Comparison of ENCODE assay signal across 8 cellular contexts in genomic region chr12:111268738-111269572, GRCh38.
A peak's percentile ranks its signal among the peaks of the same experiment; 100 is the strongest.
DNase-seq lines count a peak whose midpoint lies in the region; ATAC-seq and TF ChIP-seq lines count a peak whose summit lies in the region.

No MANE protein-coding gene starts in this region.

- ATAC-seq in HG02973 (IDR thresholded peaks at IDR 0.05; ENCODE audit: unreplicated experiment) = no peak

- H3K27ac ChIP-seq in dorsolateral prefrontal cortex = peak overlapping the region in 2 of 59 donors; percentile 30 to 55

- H3K4me3 ChIP-seq in dorsolateral prefrontal cortex = no peak overlapping the region

- intact Hi-C loops in dorsolateral prefrontal cortex (cut with DNase I) = no loop called here

- peak; percentile 62 for DNase-seq in activated CD8-positive, alpha-beta memory T cell treated with anti-CD3 and anti-CD28 coated beads for 24 hours
- DNase-seq in activated CD8-positive, alpha-beta memory T cell treated with anti-CD3 and anti-CD28 coated beads, Interleukin-2, amount 50 U/mL, for 4 hours = no peak
- peak; percentile 62 for DNase-seq in NCI-H69 (lab: John Stamatoyannopoulos, UW)
- no peak for DNase-seq in dorsolateral prefrontal cortex
- peak; percentile 9 for DNase-seq in stimulated activated CD4-positive, alpha-beta T cell treated with anti-CD3 and anti-CD28 coated beads, Interleukin-4, amount 100 ng/mL, for 24 hours
- no peak for DNase-seq in NCI-H1105 (lab: John Stamatoyannopoulos, UW)
- DNase-seq in mucosa of gallbladder (ENCODE audit: low spot score) = no peak

- peak in 43 of 56 donors; percentile 11 to 51 (median 32) for TF ChIP-seq CTCF in dorsolateral prefrontal cortex (IDR thresholded peaks at IDR 0.05 in 54 of 56, conservative IDR thresholded peaks at IDR 0.05 in 2 of 56; ENCODE audit: low read depth in 1 of 56, partially characterized antibody in 56 of 56)

- H3K27me3 ChIP-seq in dorsolateral prefrontal cortex = peaks cover 0 to 19% (median 0%) of the 10 kb centered on the region in 45 donors

Comparison
In these comparisons a context has a peak if more than half of its experiments do, and no peak if none do; other contexts are left out.
1. DNase-seq: peak in activated CD8-positive, alpha-beta memory T cell treated with anti-CD3 and anti-CD28 coated beads for 24 hours (single experiment), NCI-H69 (single experiment) and stimulated activated CD4-positive, alpha-beta T cell treated with anti-CD3 and anti-CD28 coated beads, Interleukin-4, amount 100 ng/mL, for 24 hours (single experiment); none in activated CD8-positive, alpha-beta memory T cell treated with anti-CD3 and anti-CD28 coated beads, Interleukin-2, amount 50 U/mL, for 4 hours (single experiment), dorsolateral prefrontal cortex (0 of 10), NCI-H1105 (single experiment) and mucosa of gallbladder (single experiment).